ENCODE assay signal across 16 cellular contexts in the genomic region with DNA sequence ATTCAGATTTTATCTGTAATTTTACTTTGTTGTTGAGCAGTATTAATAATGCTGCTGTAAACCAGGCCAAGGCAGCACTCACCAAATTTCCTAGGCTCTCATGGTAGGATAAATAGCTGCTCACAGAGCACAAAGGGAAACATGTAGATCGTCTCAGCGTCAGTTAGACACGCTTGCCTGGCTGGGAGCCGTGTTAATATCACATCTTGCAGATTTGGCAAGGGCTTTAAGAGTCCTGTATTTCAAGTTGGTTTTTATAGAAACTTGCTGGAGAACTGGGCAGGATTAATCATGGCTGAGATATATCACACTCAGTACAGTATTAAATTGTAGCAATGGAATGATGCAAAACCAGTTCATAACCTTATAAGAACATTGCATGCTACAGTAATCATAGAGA.
"Had no signal": no experiment of that assay in that cellular context is flagged by ENCODE, and none has a peak within 500 bp of the region (broad histone marks: within the 10 kb centered on the region; RNA-seq: fewer than 3 reads in every experiment).

No MANE protein-coding gene starts in this region.

- H3K27me3 ChIP-seq: colonic mucosa had no signal

- ATAC-seq: activated CD8-positive, alpha-beta T cell treated with anti-CD3 and anti-CD28 coated beads for 36 hours; activated T-cell treated with anti-CD3 and anti-CD28 coated beads, Interleukin-2, amount 50 U/mL, for 4 hours; T-helper 17 cell; WTC11 had no signal

- H3K9me3 ChIP-seq: colonic mucosa had no signal

- H3K4me1 ChIP-seq: colonic mucosa had no signal

- DNase-seq: activated CD4-positive, alpha-beta T cell treated with anti-CD3 and anti-CD28 coated beads for 4 hours; activated CD8-positive, alpha-beta T cell treated with anti-CD3 and anti-CD28 coated beads for 36 hours; activated effector memory CD4-positive, alpha-beta T cell treated with anti-CD3 and anti-CD28 coated beads, Interleukin-2, amount 50 U/mL, for 16 hours; activated T-cell treated with anti-CD3 and anti-CD28 coated beads, Interleukin-2, amount 50 U/mL, for 4 hours; amniotic stem cell; central memory CD4-positive, alpha-beta T cell; colonic mucosa; foreskin melanocyte; head of caudate nucleus; nephron progenitor cell; occipital lobe; stimulated activated CD4-positive, alpha-beta T cell treated with anti-CD3 and anti-CD28 coated beads, Interleukin-15, amount 100 ng/mL, for 24 hours; stimulated activated CD4-positive, alpha-beta T cell treated with anti-CD3 and anti-CD28 coated beads, Interleukin-4, amount 100 ng/mL, for 1 hour; stimulated activated naive CD4-positive, alpha-beta T cell; T-helper 17 cell had no signal

- H3K4me3 ChIP-seq: colonic mucosa had no signal

- H3K36me3 ChIP-seq: colonic mucosa had no signal

- H3K27ac ChIP-seq: colonic mucosa had no signal
